In the genomic region with DNA sequence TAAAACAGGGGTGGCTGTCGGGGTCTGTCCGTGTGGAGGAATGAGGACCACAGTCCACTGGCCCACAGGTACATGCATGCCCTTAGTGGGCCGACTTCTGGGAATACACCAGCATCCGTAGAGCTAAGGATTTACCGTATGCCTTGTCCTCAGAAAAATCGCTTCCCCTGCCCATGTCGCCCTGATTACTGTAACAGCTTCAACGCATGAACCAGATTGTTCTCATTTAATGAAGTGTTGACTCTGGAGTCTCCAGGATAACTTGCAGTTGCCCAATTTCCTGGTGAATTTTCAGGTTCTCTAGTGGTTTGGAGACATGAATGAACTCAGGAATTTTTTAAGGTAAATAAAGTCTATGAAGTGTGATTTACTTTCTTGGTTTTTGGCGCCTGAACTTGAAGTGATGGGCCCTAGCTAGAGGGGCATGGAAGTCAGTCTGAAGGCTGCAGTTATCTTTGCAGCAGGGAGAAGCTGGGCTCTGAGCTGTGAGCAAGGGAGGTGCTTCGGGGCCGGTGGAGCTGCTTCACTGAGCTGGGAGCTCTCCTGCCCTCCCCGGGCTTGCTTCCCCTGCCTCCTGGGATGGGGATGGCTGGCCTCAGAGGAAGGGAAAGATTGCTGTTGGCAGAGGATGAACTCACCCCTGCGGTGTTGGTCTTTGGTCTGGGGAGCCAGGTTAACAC, we compare ENCODE assay signal across 2 cellular contexts.
A peak's percentile ranks its signal among the peaks of the same experiment; 100 is the strongest.
TF ChIP-seq lines count a peak whose summit lies in the region.

No MANE protein-coding gene starts in this region.

TF ChIP-seq in HepG2, 621 proteins besides CTCF, POLR2A, EP300 and RAD21:
- no peak for TF ChIP-seq ELF3 (CRISPR knock-in tag; IDR thresholded peaks at IDR 0.05)
- TF ChIP-seq ZNF350 (CRISPR knock-in tag; IDR thresholded peaks at IDR 0.05; ENCODE audit: borderline replicate concordance, low read depth), result 0 out of 2 replicates have a peak, but pooled peaks have one; percentile 31
TF ChIP-seq in HepG2: peak in this region for 1.

TF ChIP-seq in H1, 55 proteins besides CTCF, POLR2A, EP300 and RAD21:
- TF ChIP-seq BACH1 (IDR thresholded peaks at IDR 0.05; ENCODE audit: low read length), result no peak
- TF ChIP-seq, protein P1, sequence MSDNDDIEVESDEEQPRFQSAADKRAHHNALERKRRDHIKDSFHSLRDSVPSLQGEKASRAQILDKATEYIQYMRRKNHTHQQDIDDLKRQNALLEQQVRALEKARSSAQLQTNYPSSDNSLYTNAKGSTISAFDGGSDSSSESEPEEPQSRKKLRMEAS (IDR thresholded peaks at IDR 0.05), result no peak
- no peak for TF ChIP-seq TAF7 (optimal IDR thresholded peaks at IDR 0.05; ENCODE audit: borderline replicate concordance, low read depth, low read length)
